Comparison of ENCODE assay signal across 8 cellular contexts in the genomic region with DNA sequence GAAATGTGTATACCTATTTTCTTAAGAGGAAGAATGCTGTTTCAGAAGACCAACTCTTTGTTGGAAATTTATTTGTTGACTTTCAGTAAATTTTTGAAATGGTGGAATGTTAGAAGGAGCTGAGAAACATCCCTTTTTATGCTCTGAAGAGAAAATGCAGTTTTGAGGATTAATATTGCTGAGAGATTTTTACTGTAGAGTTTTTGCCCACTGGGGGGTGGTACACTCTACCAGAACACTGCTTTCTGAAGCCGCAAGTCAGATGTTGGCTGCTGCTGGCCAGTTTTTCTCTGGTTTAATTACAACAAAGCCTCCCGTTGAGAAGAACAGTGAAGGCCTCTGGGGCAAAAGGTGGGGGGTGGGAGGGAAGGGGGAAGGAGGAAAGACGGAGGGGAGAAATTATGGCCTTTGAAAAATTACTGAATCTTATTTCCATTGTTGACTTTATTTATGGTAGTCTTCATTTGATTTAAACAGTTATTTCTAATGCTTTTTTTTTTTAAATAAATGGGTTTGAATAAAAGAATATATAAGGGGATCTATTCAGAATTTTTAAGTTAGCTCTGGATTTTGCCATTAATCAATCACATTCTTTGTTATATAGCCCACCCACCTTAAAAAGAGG. TPM values are rescaled to one million over a fixed set of nuclear protein-coding genes. Genes with fewer than 3 reads are reported as not detected.
A peak's percentile ranks its signal among the peaks of the same experiment; 100 is the strongest.
DNase-seq lines count a peak whose midpoint lies in the region; ATAC-seq, FAIRE-seq and TF ChIP-seq lines count a peak whose summit lies in the region.

No MANE protein-coding gene starts in this region.

- CTCF ChIA-PET in Calu3 (lab: Charles Lee), result interaction anchor here (0.6 kb wide), 1 partner anchor 19 kb away, joined by 5 read pairs; no protein-coding TSS in a partner anchor

- no peak for TF ChIP-seq POLR2A in transverse colon (IDR thresholded peaks at IDR 0.05)

- WGBS in transverse colon (ENCODE audit: low coverage in 1 of 2), 2 donors, result 27 to 30% methylated on average over 3 of the region's 3 CpGs

- no peak for FAIRE-seq in kidney (lab: Jason Lieb, UNC)

- no TSS peak for BruUV-seq in Calu3 (replicated peaks; lab: Mats Ljungman, UMichigan)

- no peaks in the 10 kb centered on the region for H3K9me3 ChIP-seq in kidney (ENCODE audit: control insufficient read depth in 1 of 2, low read length in 2 of 2)
- no peaks in the 10 kb centered on the region for H3K9me3 ChIP-seq in transverse colon

- H3K9me3 Mint-ChIP-seq in Calu3 (ENCODE audit: low read depth, unreplicated experiment), result no peaks in the 10 kb centered on the region

- peaks cover 14% of the 10 kb centered on the region for H3K36me3 Mint-ChIP-seq in Calu3 (ENCODE audit: insufficient read depth, unreplicated experiment)

- H3K36me3 ChIP-seq in kidney (ENCODE audit: control insufficient read depth in 1 of 2, insufficient read depth in 2 of 2, low read length in 2 of 2), result no peaks in the 10 kb centered on the region
- H3K36me3 ChIP-seq in transverse colon, result no peaks in the 10 kb centered on the region

- H3K4me1 ChIP-seq in kidney (ENCODE audit: control insufficient read depth in 1 of 2, insufficient read depth in 1 of 2, low read depth in 1 of 2, low read length in 2 of 2) (no peaks in the 10 kb centered on the region), transverse colon (peaks cover 0 to 15% (median 0%) of the 10 kb centered on the region in 4 donors)

- H3K27me3 Mint-ChIP-seq in Calu3 (ENCODE audit: unreplicated experiment), result no peaks in the 10 kb centered on the region

- peak overlapping the region; percentile 72 for H3K4me3 Mint-ChIP-seq in Calu3 (ENCODE audit: low read depth, unreplicated experiment)

- intact Hi-C loops in Calu3 (cut with micrococcal nuclease; ENCODE audit: unreplicated experiment), result loop anchor here (2.0 to 10.0 kb wide), 5 partner anchors 142 to 1650 kb away; no protein-coding TSS in a partner anchor
- intact Hi-C loops in kidney (cut with DNase I), result no loop called here
- intact Hi-C loops in transverse colon (cut with DNase I; ENCODE audit: low total_unique reads), result no loop called here
- intact Hi-C loops in Right ventricle myocardium superior (cut with DNase I), result no loop called here

- H3K4me1 Mint-ChIP-seq in Calu3 (ENCODE audit: low read depth, unreplicated experiment), result no peaks in the 10 kb centered on the region

- H3K27ac Mint-ChIP-seq in Calu3 (ENCODE audit: unreplicated experiment), result no peak overlapping the region

- in situ Hi-C loops in transverse colon (cut with MboI; ENCODE audit: low pct_ligation_motif_present in 1 of 4, low pct_unique_long_range_greater_than_20kb in 1 of 4, low sequenced_read_pairs in 3 of 4), result loop anchor here in 1 of 4 donors (25.0 kb wide), 1 partner anchor 903 kb away; no protein-coding TSS in a partner anchor

- H3K9ac ChIP-seq in kidney (ENCODE audit: low read length in 2 of 2), result peak overlapping the region in 1 of 2 donors; percentile 67

- H3K4me3 ChIP-seq in kidney (ENCODE audit: low read length in 2 of 2), result peak overlapping the region; percentile 73 to 88
- H3K4me3 ChIP-seq in transverse colon, result peak overlapping the region in 1 of 4 donors; percentile 32

- H3K27me3 ChIP-seq in transverse colon, result no peaks in the 10 kb centered on the region

- no peak for ATAC-seq in Right ventricle myocardium superior (ENCODE audit: poor library complexity)

- H3K27ac ChIP-seq in kidney (ENCODE audit: low read depth in 2 of 2, low read length in 2 of 2) (peak overlapping the region in 1 of 2 donors; percentile 29), transverse colon (peak overlapping the region in 1 of 4 donors; percentile 7)

- DNase-seq in Calu3 (peak; percentile 45), NAMALWA (ENCODE audit: low spot score) (peak; percentile 33), amygdala (lab: John Stamatoyannopoulos, UW) (peak in 45 of 56 donors; percentile 4 to 79 (median 41)), kidney (no peak), transverse colon (no peak), Right ventricle myocardium superior (no peak), SKM-1 (lab: John Stamatoyannopoulos, UW; ENCODE audit: unreplicated experiment) (no peak)
- no peak for DNase-seq in activated CD4-positive, alpha-beta T cell treated with anti-CD3 and anti-CD28 coated beads for 48 hours

- no peak for TF ChIP-seq EP300 in transverse colon (IDR thresholded peaks at IDR 0.05; ENCODE audit: low read depth)

- TF ChIP-seq CTCF in Calu3 (IDR thresholded peaks at IDR 0.05; ENCODE audit: unreplicated experiment) (peak; percentile 15), kidney (IDR thresholded peaks at IDR 0.05; ENCODE audit: borderline replicate concordance, extremely low read depth, insufficient read depth) (peak; percentile 48), transverse colon (IDR thresholded peaks at IDR 0.05) (peak in 3 of 5 experiments; percentile 2 to 16 (median 14))

RNA-seq across cellular contexts. Expression of gene FLRT3, which starts 3.0 kb away (rescaled TPM):
- total RNA-seq in Calu3 (2022), result 4.6 and 9.5 TPM in 2 replicates
- 70.3 TPM for total RNA-seq in kidney
- 14.2 TPM for polyA plus RNA-seq in kidney (ENCODE audit: insufficient read depth, low read depth, low replicate concordance)
- total RNA-seq in transverse colon, result 1 to 10 TPM in 3 of 4 donors, under 1 TPM in 1; 0.37 to 6.2 (median 4.0) TPM
- total RNA-seq in Right ventricle myocardium superior, result 0.05 TPM

Comparison
In these comparisons a context has a peak if more than half of its experiments do, and no peak if none do; other contexts are left out.
1. DNase-seq: peak in Calu3 (single experiment), NAMALWA (single experiment) and amygdala (45 of 56); none in kidney (single experiment), transverse colon (single experiment), activated CD4-positive, alpha-beta T cell treated with anti-CD3 and anti-CD28 coated beads for 48 hours (single experiment), Right ventricle myocardium superior (single experiment) and SKM-1 (single experiment).
2. Peak in every context shown above with its lines, with median percentiles within 50 percentile points of each other: CTCF ChIP-seq.